Comparison of ENCODE assay signal across 9 cellular contexts in the genomic region with DNA sequence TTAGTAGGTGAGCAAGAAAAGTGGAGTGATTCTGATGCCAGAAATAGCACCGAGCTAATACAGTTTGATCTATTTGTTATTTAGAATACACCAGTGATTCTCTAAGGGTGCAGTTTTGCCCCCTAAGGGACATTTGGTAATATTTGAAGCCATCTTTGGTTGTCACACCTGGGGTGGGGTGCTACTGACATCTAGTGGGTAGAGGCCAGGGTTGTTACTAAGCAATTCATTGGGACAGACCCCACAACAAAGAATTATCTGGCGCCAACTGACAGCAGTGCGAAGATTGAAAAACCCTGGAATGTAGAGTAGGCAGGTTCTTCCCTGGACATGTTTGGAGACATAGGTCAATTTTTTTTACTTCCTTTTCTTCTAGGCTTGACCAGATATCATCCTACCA. TPM values are rescaled to one million over a fixed set of nuclear protein-coding genes. Genes with fewer than 3 reads are reported as not detected.
DNase-seq lines count a peak whose midpoint lies in the region; ATAC-seq and TF ChIP-seq lines count a peak whose summit lies in the region.
"Had no signal": no experiment of that assay in that cellular context is flagged by ENCODE, and none has a peak within 500 bp of the region (broad histone marks: within the 10 kb centered on the region; RNA-seq: fewer than 3 reads in every experiment).

No MANE protein-coding gene starts in this region.

- no peaks in the 10 kb centered on the region for H3K9me3 ChIP-seq in Peyer's patch

- no peak overlapping the region for H3K27ac ChIP-seq in Peyer's patch
- H3K27ac ChIP-seq: BLaER1 treated with 17β-estradiol and CSF1 and Interleukin-3, amounts not matched to agents 10 nM and 100 nM had no signal

- H3K36me3 Mint-ChIP-seq in nephron progenitor cell (ENCODE audit: low read depth), result peaks cover 18% of the 10 kb centered on the region

- no peak for TF ChIP-seq POLR2A in Peyer's patch (IDR thresholded peaks at IDR 0.05)

- no peaks in the 10 kb centered on the region for H3K27me3 ChIP-seq in Peyer's patch
- H3K27me3 ChIP-seq: BLaER1 treated with 17β-estradiol and CSF1 and Interleukin-3, amounts not matched to agents 10 nM and 100 nM had no signal

- peaks cover 18% of the 10 kb centered on the region for H3K9me3 Mint-ChIP-seq in nephron progenitor cell

- in situ Hi-C loops in astrocyte of the spinal cord (cut with HindIII; ENCODE audit: low sequenced_read_pairs), result no loop called here

- no peaks in the 10 kb centered on the region for H3K36me3 ChIP-seq in Peyer's patch

- no peak overlapping the region for H3K4me3 Mint-ChIP-seq in nephron progenitor cell

- TF ChIP-seq CTCF in Peyer's patch (IDR thresholded peaks at IDR 0.05), result peak in 4 of 6 experiments; percentile 39 to 55 (median 44)
- TF ChIP-seq CTCF in astrocyte of the spinal cord (IDR thresholded peaks at IDR 0.05; ENCODE audit: low read depth, low read length), result peak; percentile 39
- TF ChIP-seq CTCF in nephron progenitor cell (IDR thresholded peaks at IDR 0.05), result peak; percentile 44

- H3K27me3 Mint-ChIP-seq in nephron progenitor cell (ENCODE audit: low read depth, poor library complexity), result no peaks in the 10 kb centered on the region

- H3K4me1 ChIP-seq in Peyer's patch, result no peaks in the 10 kb centered on the region

- peak; percentile 54 for ATAC-seq in HG02884 (IDR thresholded peaks at IDR 0.05; ENCODE audit: unreplicated experiment)

- H3K4me3 ChIP-seq in Peyer's patch (no peak overlapping the region), astrocyte of the spinal cord (ENCODE audit: low read depth, low read length) (no peak overlapping the region)
- H3K4me3 ChIP-seq: BLaER1 treated with 17β-estradiol and CSF1 and Interleukin-3, amounts not matched to agents 10 nM and 100 nM had no signal

- H3K27ac Mint-ChIP-seq in nephron progenitor cell, result no peak overlapping the region

- DNase-seq in NCI-H2171 treated with DMSO at 0.1 percent for 48 hours (lab: John Stamatoyannopoulos, UW), result peak; percentile 30
- no peak for DNase-seq in NCI-H2171 (lab: John Stamatoyannopoulos, UW)
- DNase-seq in Peyer's patch, result peak in 1 of 3 donors; percentile 49
- no peak for DNase-seq in astrocyte of the spinal cord (ENCODE audit: low read depth, low spot score)
- peak; percentile 26 for DNase-seq in nephron progenitor cell
- no peak for DNase-seq in NCI-H1436 (lab: John Stamatoyannopoulos, UW)
- DNase-seq in DMS153 (lab: John Stamatoyannopoulos, UW), result no peak

- H3K4me1 Mint-ChIP-seq in nephron progenitor cell, result peaks cover 4% of the 10 kb centered on the region

RNA-seq across cellular contexts. Expression of gene PALS2, which starts 14.6 kb away (rescaled TPM):
- total RNA-seq in Peyer's patch, result 10 to 100 TPM; 15.3 to 24.8 (median 20.3) TPM

Comparison
In these comparisons a context has a peak if more than half of its experiments do, and no peak if none do; other contexts are left out.
1. DNase-seq: peak in NCI-H2171 treated with DMSO at 0.1 percent for 48 hours (single experiment) and nephron progenitor cell (single experiment); none in NCI-H2171 (single experiment), astrocyte of the spinal cord (single experiment), NCI-H1436 (single experiment) and DMS153 (single experiment).
2. Peak in every context shown above with its lines, with median percentiles within 50 percentile points of each other: CTCF ChIP-seq.